ENCODE assay signal across 26 cellular contexts in the genomic region with DNA sequence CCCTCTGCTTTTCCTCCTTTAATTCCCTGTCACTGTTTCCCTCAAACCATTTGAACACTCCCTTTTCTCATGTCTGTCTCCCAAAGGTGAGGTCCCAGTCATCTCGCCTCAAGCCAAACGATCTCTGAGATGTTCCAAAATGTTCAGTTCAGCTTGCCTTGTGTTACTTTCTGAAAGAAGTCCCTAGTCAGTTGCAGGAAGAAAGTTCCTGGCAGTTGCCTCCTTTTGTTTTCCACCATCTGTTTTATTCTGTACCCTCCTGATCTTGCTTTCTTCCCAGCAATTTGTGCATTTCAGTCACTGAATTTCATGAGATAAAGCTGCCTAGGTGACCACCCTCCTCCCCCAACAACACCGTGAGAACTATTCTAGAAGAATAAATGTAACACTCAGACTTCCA.
"Had no signal": no experiment of that assay in that cellular context is flagged by ENCODE, and none has a peak within 500 bp of the region (broad histone marks: within the 10 kb centered on the region; RNA-seq: fewer than 3 reads in every experiment).

No MANE protein-coding gene starts in this region.

- H3K4me3 ChIP-seq: hepatocyte, lower lobe of right lung, ovary, skin epidermis, stomach, testis, thyroid gland, transverse colon, upper lobe of left lung, vagina had no signal

- H3K36me3 ChIP-seq: lower lobe of right lung, ovary, stomach, thyroid gland, transverse colon, upper lobe of left lung, vagina had no signal

- H3K9me3 ChIP-seq: lower lobe of right lung, ovary, stomach, testis, thyroid gland, transverse colon, upper lobe of left lung, vagina had no signal

- H3K27ac ChIP-seq: hepatocyte, lower lobe of right lung, ovary, skin epidermis, stomach, testis, thyroid gland, transverse colon, upper lobe of left lung, vagina had no signal

- H3K27me3 ChIP-seq: hepatocyte, ovary, stomach, testis, thyroid gland, transverse colon, upper lobe of left lung, vagina had no signal

- DNase-seq: islet precursor cell; kidney glomerular epithelial cell; left cardiac atrium; lower lobe of right lung; mammary epithelial cell; mesenchymal stem cell; naive thymus-derived CD8-positive, alpha-beta T cell; ovary; retina; right cardiac atrium; stimulated activated CD4-positive, alpha-beta T cell treated with anti-CD3 and anti-CD28 coated beads, Interleukin-12 subunit alpha, Interleukin-12 subunit beta, amount 100 ng/mL, for 4 hours; stimulated activated CD4-positive, alpha-beta T cell treated with anti-CD3 and anti-CD28 coated beads, Interleukin-15, amount 100 ng/mL, for 24 hours; stimulated activated CD4-positive, alpha-beta T cell treated with anti-CD3 and anti-CD28 coated beads, Interleukin-2, amount 100 ng/mL, for 24 hours; stimulated activated CD4-positive, alpha-beta T cell treated with anti-CD3 and anti-CD28 coated beads, Interleukin-4, amount 100 ng/mL, for 1 hour; stimulated activated naive B cell treated with anti-CD40 and anti-IgM and Interleukin-4, amounts not matched to agents 10 μg/mL and 1 μg/mL and 100 μg/mL, for 72 hours; stimulated activated naive CD8-positive, alpha-beta T cell treated with anti-CD3 and anti-CD28 coated beads, Interleukin-15, Interleukin-2, amounts not matched to agents 100 U/mL and 50 U/mL, for 24 hours; stomach; testis; thyroid gland; transverse colon; upper lobe of left lung had no signal

- H2AFZ ChIP-seq: hepatocyte had no signal

- H3K4me1 ChIP-seq: testis, transverse colon, vagina had no signal

- H3K4me2 ChIP-seq: hepatocyte had no signal

- ATAC-seq: left cardiac atrium; left lobe of liver; lower lobe of right lung; naive thymus-derived CD8-positive, alpha-beta T cell; right cardiac atrium; sciatic nerve; stimulated activated naive B cell treated with anti-CD40 and anti-IgM and Interleukin-4, amounts not matched to agents 10 μg/mL and 1 μg/mL and 100 μg/mL, for 72 hours; stimulated activated naive CD8-positive, alpha-beta T cell treated with anti-CD3 and anti-CD28 coated beads, Interleukin-15, Interleukin-2, amounts not matched to agents 100 U/mL and 50 U/mL, for 24 hours had no signal
